20 cellular contexts compared by ENCODE assay signal in genomic region chr9:125987420-125987819, GRCh38.
DNase-seq lines count a peak whose midpoint lies in the region; ATAC-seq, FAIRE-seq and TF ChIP-seq lines count a peak whose summit lies in the region.
"Had no signal": no experiment of that assay in that cellular context is flagged by ENCODE, and none has a peak within 500 bp of the region (broad histone marks: within the 10 kb centered on the region; RNA-seq: fewer than 3 reads in every experiment).

No MANE protein-coding gene starts in this region.

- no peaks in the 10 kb centered on the region for H3K79me2 ChIP-seq in hepatocyte

- H3K27ac ChIP-seq in WERI-Rb-1 (no peak overlapping the region), kidney (ENCODE audit: low read depth in 2 of 2, low read length in 2 of 2) (no peak overlapping the region), hepatocyte (no peak overlapping the region)
- H3K27ac ChIP-seq: Peyer's patch had no signal

- H3K27ac Mint-ChIP-seq in CD14-positive monocyte (no peak overlapping the region), osteocyte (ENCODE audit: unreplicated experiment) (no peak overlapping the region)
- no peak overlapping the region for H3K27ac Mint-ChIP-seq in activated CD4-positive, alpha-beta T cell treated with anti-CD3 and anti-CD28 coated beads, Interleukin-2, amount 10 ng/mL, durations not matched to agents 24 days and 14 days
- H3K27ac Mint-ChIP-seq: CD4-positive, alpha-beta T cell had no signal

- FAIRE-seq in kidney (lab: Jason Lieb, UNC): no peak

- no peak overlapping the region for H3K4me2 ChIP-seq in hepatocyte

- H3K9me2 ChIP-seq in hepatocyte (replicated peaks; ENCODE audit: insufficient read depth): no peaks in the 10 kb centered on the region

- no peaks in the 10 kb centered on the region for H3K27me3 ChIP-seq in WERI-Rb-1 (ENCODE audit: insufficient read depth, low read depth, severe bottlenecking)
- H3K27me3 ChIP-seq in hepatocyte: no peaks in the 10 kb centered on the region
- H3K27me3 ChIP-seq: Peyer's patch had no signal

- no peaks in the 10 kb centered on the region for H4K20me1 ChIP-seq in hepatocyte (ENCODE audit: insufficient read depth, poor library complexity, severe bottlenecking)

- no peaks in the 10 kb centered on the region for H3K36me3 ChIP-seq in WERI-Rb-1
- no peaks in the 10 kb centered on the region for H3K36me3 ChIP-seq in kidney (ENCODE audit: control insufficient read depth in 1 of 2, insufficient read depth in 2 of 2, low read length in 2 of 2)
- no peaks in the 10 kb centered on the region for H3K36me3 ChIP-seq in hepatocyte (replicated peaks; ENCODE audit: insufficient read depth, low read depth)
- H3K36me3 ChIP-seq: Peyer's patch had no signal

- 86% methylated on average over 5 of the region's 5 CpGs for WGBS in hepatocyte (ENCODE audit: low lambda C conversion rate, missing lambda C conversion rate)

- peak; percentile 10 for DNase-seq in CD14-positive monocyte (ENCODE audit: low spot score)
- peak; percentile 3 for DNase-seq in WERI-Rb-1
- peak; percentile 43 for DNase-seq in kidney
- peak; percentile 67 for DNase-seq in osteocyte (ENCODE audit: extremely low spot score, unreplicated experiment)
- no peak for DNase-seq in epidermal melanocyte (ENCODE audit: insufficient read length, low spot score)
- DNase-seq in activated CD4-positive, alpha-beta T cell treated with anti-CD3 and anti-CD28 coated beads, Interleukin-2, amount 10 ng/mL, durations not matched to agents 24 days and 14 days: no peak
- no peak for DNase-seq in hepatocyte (ENCODE audit: low spot score)
- DNase-seq: COR-L47, DMS 273 treated with DMSO at 0.1 percent for 48 hours, DMS79 treated with DMSO at 0.1 percent for 48 hours, GOT3, Kasumi-1, NCI-H1694 treated with DMSO at 0.1 percent for 48 hours, NCI-H2081 treated with DMSO at 0.1 percent for 48 hours, NCI-H2171 treated with DMSO at 0.1 percent for 48 hours, NCI-H526 had no signal

- no peaks in the 10 kb centered on the region for H3K36me3 Mint-ChIP-seq in CD14-positive monocyte
- no peaks in the 10 kb centered on the region for H3K36me3 Mint-ChIP-seq in osteocyte (ENCODE audit: unreplicated experiment)
- H3K36me3 Mint-ChIP-seq in activated CD4-positive, alpha-beta T cell treated with anti-CD3 and anti-CD28 coated beads, Interleukin-2, amount 10 ng/mL, durations not matched to agents 24 days and 14 days (ENCODE audit: low read depth): no peaks in the 10 kb centered on the region

- H3K9me3 ChIP-seq in WERI-Rb-1 (ENCODE audit: severe bottlenecking) (no peaks in the 10 kb centered on the region), kidney (ENCODE audit: control insufficient read depth in 1 of 2, low read length in 2 of 2) (no peaks in the 10 kb centered on the region), hepatocyte (ENCODE audit: low read depth) (no peaks in the 10 kb centered on the region)
- H3K9me3 ChIP-seq: Peyer's patch had no signal

- TF ChIP-seq CTCF in CD14-positive monocyte (IDR thresholded peaks at IDR 0.05): no peak
- no peak for TF ChIP-seq CTCF in WERI-Rb-1 (IDR thresholded peaks at IDR 0.05; ENCODE audit: low read depth, low read length)
- no peak for TF ChIP-seq CTCF in kidney (IDR thresholded peaks at IDR 0.05; ENCODE audit: borderline replicate concordance, extremely low read depth, insufficient read depth)
- TF ChIP-seq CTCF in osteocyte (IDR thresholded peaks at IDR 0.05): no peak
- TF ChIP-seq CTCF in hepatocyte (IDR thresholded peaks at IDR 0.05; ENCODE audit: poor library complexity): no peak

- H2AFZ ChIP-seq in hepatocyte: no peak overlapping the region

- H3K4me3 Mint-ChIP-seq in CD14-positive monocyte: no peak overlapping the region
- H3K4me3 Mint-ChIP-seq in osteocyte (ENCODE audit: unreplicated experiment): no peak overlapping the region
- no peak overlapping the region for H3K4me3 Mint-ChIP-seq in activated CD4-positive, alpha-beta T cell treated with anti-CD3 and anti-CD28 coated beads, Interleukin-2, amount 10 ng/mL, durations not matched to agents 24 days and 14 days
- H3K4me3 Mint-ChIP-seq: CD4-positive, alpha-beta T cell had no signal

- H3K4me1 Mint-ChIP-seq in CD14-positive monocyte: no peaks in the 10 kb centered on the region
- H3K4me1 Mint-ChIP-seq in osteocyte (ENCODE audit: unreplicated experiment): peaks cover 6% of the 10 kb centered on the region
- H3K4me1 Mint-ChIP-seq in activated CD4-positive, alpha-beta T cell treated with anti-CD3 and anti-CD28 coated beads, Interleukin-2, amount 10 ng/mL, durations not matched to agents 24 days and 14 days: no peaks in the 10 kb centered on the region

- intact Hi-C loops in CD14-positive monocyte (cut with micrococcal nuclease): no loop called here
- intact Hi-C loops in kidney (cut with DNase I): no loop called here
- intact Hi-C loops in activated CD4-positive, alpha-beta T cell treated with anti-CD3 and anti-CD28 coated beads, Interleukin-2, amount 10 ng/mL, durations not matched to agents 24 days and 14 days (cut with micrococcal nuclease): no loop called here

- no peak overlapping the region for H3K9ac ChIP-seq in kidney (ENCODE audit: low read length in 2 of 2)

- H3K4me1 ChIP-seq in kidney (ENCODE audit: control insufficient read depth in 1 of 2, insufficient read depth in 1 of 2, low read depth in 1 of 2, low read length in 2 of 2) (no peaks in the 10 kb centered on the region), hepatocyte (ENCODE audit: insufficient read depth) (no peaks in the 10 kb centered on the region)
- H3K4me1 ChIP-seq: Peyer's patch had no signal

- peaks cover 0 to 4% (median 2%) of the 10 kb centered on the region in 7 donors for H3K9me3 Mint-ChIP-seq in CD14-positive monocyte
- H3K9me3 Mint-ChIP-seq in osteocyte (ENCODE audit: unreplicated experiment): no peaks in the 10 kb centered on the region
- no peaks in the 10 kb centered on the region for H3K9me3 Mint-ChIP-seq in activated CD4-positive, alpha-beta T cell treated with anti-CD3 and anti-CD28 coated beads, Interleukin-2, amount 10 ng/mL, durations not matched to agents 24 days and 14 days

- no peak for ATAC-seq in GM18498 (IDR thresholded peaks at IDR 0.05; ENCODE audit: unreplicated experiment)
- ATAC-seq: HCT116 had no signal

- H3K4me3 ChIP-seq in WERI-Rb-1 (ENCODE audit: low read depth, low read length) (no peak overlapping the region), kidney (ENCODE audit: low read length in 2 of 2) (no peak overlapping the region), hepatocyte (no peak overlapping the region)
- H3K4me3 ChIP-seq: Peyer's patch had no signal

- H3K27me3 Mint-ChIP-seq in CD14-positive monocyte (ENCODE audit: low read depth in 3 of 3) (peaks cover 0 to 1% (median under 1%) of the 10 kb centered on the region in 3 donors), osteocyte (ENCODE audit: unreplicated experiment) (peaks cover 9% of the 10 kb centered on the region)
- H3K27me3 Mint-ChIP-seq in activated CD4-positive, alpha-beta T cell treated with anti-CD3 and anti-CD28 coated beads, Interleukin-2, amount 10 ng/mL, durations not matched to agents 24 days and 14 days: no peaks in the 10 kb centered on the region

Comparison
In these comparisons a context has a peak if more than half of its experiments do, and no peak if none do; other contexts are left out.
1. DNase-seq: peak in CD14-positive monocyte (single experiment), WERI-Rb-1 (single experiment), kidney (single experiment) and osteocyte (single experiment); none in epidermal melanocyte (single experiment), activated CD4-positive, alpha-beta T cell treated with anti-CD3 and anti-CD28 coated beads, Interleukin-2, amount 10 ng/mL, durations not matched to agents 24 days and 14 days (single experiment) and hepatocyte (single experiment).